ENCODE assay signal across 8 cellular contexts in genomic region chr2:43542285-43542933, GRCh38. TPM values are rescaled to one million over a fixed set of nuclear protein-coding genes. Genes with fewer than 3 reads are reported as not detected.
DNase-seq lines count a peak whose midpoint lies in the region; ATAC-seq and TF ChIP-seq lines count a peak whose summit lies in the region.

No MANE protein-coding gene starts in this region.

- H3K9me3 ChIP-seq in ascending aorta: no peaks in the 10 kb centered on the region

- H3K27me3 ChIP-seq in ascending aorta: no peaks in the 10 kb centered on the region

- H3K4me3 ChIP-seq in ascending aorta: no peak overlapping the region

- H3K36me3 ChIP-seq in ascending aorta: no peaks in the 10 kb centered on the region

- peak overlapping the region in 1 of 2 donors; percentile 38 for H3K27ac ChIP-seq in ascending aorta

- TF ChIP-seq CTCF in ascending aorta (IDR thresholded peaks at IDR 0.05) (peak; percentile 61 to 79 (median 62)), type B pancreatic cell (conservative IDR thresholded peaks at IDR 0.05) (peak; percentile 83)

- no peak overlapping the region for H3K27ac Mint-ChIP-seq in type B pancreatic cell

- H3K4me1 ChIP-seq in ascending aorta: peaks cover 3 to 32% of the 10 kb centered on the region in 2 donors

- H3K36me3 Mint-ChIP-seq in type B pancreatic cell: peaks cover 7% of the 10 kb centered on the region

- intact Hi-C loops in ascending aorta (cut with DNase I): loop anchor here (5.0 kb wide), 2 partner anchors 520 to 595 kb away; no protein-coding TSS in a partner anchor

- H3K9me3 Mint-ChIP-seq in type B pancreatic cell: no peaks in the 10 kb centered on the region

- no peak for ATAC-seq in HG02870 (IDR thresholded peaks at IDR 0.05; ENCODE audit: unreplicated experiment)

- no peaks in the 10 kb centered on the region for H3K27me3 Mint-ChIP-seq in type B pancreatic cell

- no peak overlapping the region for H3K4me3 Mint-ChIP-seq in type B pancreatic cell

- H3K4me1 Mint-ChIP-seq in type B pancreatic cell (ENCODE audit: unreplicated experiment): peaks cover 18% of the 10 kb centered on the region

- DNase-seq in NCI-H82 (lab: John Stamatoyannopoulos, UW): peak; percentile 60
- DNase-seq in NCI-H82 treated with DMSO at 0.1 percent for 48 hours (lab: John Stamatoyannopoulos, UW; ENCODE audit: unreplicated experiment): no peak
- peak; percentile 46 for DNase-seq in MV-4-11 (lab: John Stamatoyannopoulos, UW)
- DNase-seq in ascending aorta (ENCODE audit: low spot score in 2 of 2): no peak
- peak; percentile 53 for DNase-seq in iris pigment epithelial cell (ENCODE audit: low read depth)
- DNase-seq in type B pancreatic cell (ENCODE audit: extremely low spot score, unreplicated experiment): no peak
- DNase-seq in activated CD4-positive, alpha-beta T cell treated with anti-CD3 and anti-CD28 coated beads for 4 hours: no peak

RNA-seq across cellular contexts. Expression of gene THADA, which starts 53.4 kb away (rescaled TPM):
- total RNA-seq in ascending aorta (27.4 TPM), type B pancreatic cell (ENCODE audit: low replicate concordance) (35.6 and 59.8 TPM in 2 replicates)

Comparison
In these comparisons a context has a peak if more than half of its experiments do, and no peak if none do; other contexts are left out.
1. DNase-seq: peak in NCI-H82 (single experiment), MV-4-11 (single experiment) and iris pigment epithelial cell (single experiment); none in NCI-H82 treated with DMSO at 0.1 percent for 48 hours (single experiment), ascending aorta (0 of 2), type B pancreatic cell (single experiment) and activated CD4-positive, alpha-beta T cell treated with anti-CD3 and anti-CD28 coated beads for 4 hours (0 of 2).